In genomic region chr16:11255737-11256656, GRCh38 we compare ENCODE assay signal across 8 cellular contexts. TPM values are rescaled to one million over a fixed set of nuclear protein-coding genes. Genes with fewer than 3 reads are reported as not detected.
DNase-seq lines count a peak whose midpoint lies in the region; ATAC-seq and TF ChIP-seq lines count a peak whose summit lies in the region.

TSS of gene SOCS1 (minus strand) at chr16:11256204. CDS start at chr16:11255478, 726 bp downstream.

- peaks cover 29% of the 10 kb centered on the region for H3K4me1 Mint-ChIP-seq in activated T-helper 17 cell treated with anti-CD3 and anti-CD28 coated beads, Interleukin-2, amount 50 U/mL, for 72 hours
- peaks cover 18% of the 10 kb centered on the region for H3K4me1 Mint-ChIP-seq in nephron progenitor cell

- peak; percentile 71; the same call in 1 of the 2 replicates for TF ChIP-seq RAD21 in Ishikawa (IDR thresholded peaks at IDR 0.05; ENCODE audit: low read depth)

- TF ChIP-seq CTCF in fibroblast of the aortic adventitia (IDR thresholded peaks at IDR 0.05; ENCODE audit: insufficient read depth, low read length) (peak; percentile 66), nephron progenitor cell (IDR thresholded peaks at IDR 0.05) (peak; percentile 82)

- peak; percentile 40 for ATAC-seq in GM21619 (IDR thresholded peaks at IDR 0.05; ENCODE audit: unreplicated experiment)
- ATAC-seq in activated T-helper 17 cell treated with anti-CD3 and anti-CD28 coated beads, Interleukin-2, amount 50 U/mL, for 72 hours (replicated peaks) = peak; percentile 49
- ATAC-seq in stimulated activated naive CD8-positive, alpha-beta T cell treated with anti-CD3 and anti-CD28 coated beads, Interleukin-15, Interleukin-2, amounts not matched to agents 100 U/mL and 50 U/mL, for 24 hours = peak; percentile 58

- H3K27me3 Mint-ChIP-seq in activated T-helper 17 cell treated with anti-CD3 and anti-CD28 coated beads, Interleukin-2, amount 50 U/mL, for 72 hours = peaks cover 3% of the 10 kb centered on the region
- H3K27me3 Mint-ChIP-seq in nephron progenitor cell (ENCODE audit: low read depth, poor library complexity) = peaks cover 34% of the 10 kb centered on the region

- peaks cover 57% of the 10 kb centered on the region for H3K36me3 Mint-ChIP-seq in activated T-helper 17 cell treated with anti-CD3 and anti-CD28 coated beads, Interleukin-2, amount 50 U/mL, for 72 hours (ENCODE audit: low read depth)
- no peaks in the 10 kb centered on the region for H3K36me3 Mint-ChIP-seq in nephron progenitor cell (ENCODE audit: low read depth)

- H3K27ac Mint-ChIP-seq in activated T-helper 17 cell treated with anti-CD3 and anti-CD28 coated beads, Interleukin-2, amount 50 U/mL, for 72 hours = peak within 1 kb of the TSS; percentile 98
- H3K27ac Mint-ChIP-seq in nephron progenitor cell = no peak within 1 kb of the TSS

- peak within 1 kb of the TSS; percentile 98 for H3K4me3 Mint-ChIP-seq in activated T-helper 17 cell treated with anti-CD3 and anti-CD28 coated beads, Interleukin-2, amount 50 U/mL, for 72 hours
- peak within 1 kb of the TSS; percentile 86 for H3K4me3 Mint-ChIP-seq in nephron progenitor cell

- H3K9me3 Mint-ChIP-seq in activated T-helper 17 cell treated with anti-CD3 and anti-CD28 coated beads, Interleukin-2, amount 50 U/mL, for 72 hours = no peaks in the 10 kb centered on the region
- H3K9me3 Mint-ChIP-seq in nephron progenitor cell = no peaks in the 10 kb centered on the region

- TF ChIP-seq EP300 in Ishikawa (IDR thresholded peaks at IDR 0.05; ENCODE audit: borderline replicate concordance) = no peak

- H3K4me3 ChIP-seq in fibroblast of the aortic adventitia (ENCODE audit: low read depth, low read length) = peak within 1 kb of the TSS; percentile 79

- DNase-seq in DMS79 treated with DMSO at 0.1 percent for 48 hours (lab: John Stamatoyannopoulos, UW) (peak; percentile 63), RKO (ENCODE audit: low spot score) (peak; percentile 84), fibroblast of the aortic adventitia (ENCODE audit: low read depth) (peak; percentile 82), nephron progenitor cell (peak; percentile 94)
- peak; percentile 93 for DNase-seq in stimulated activated naive CD8-positive, alpha-beta T cell treated with anti-CD3 and anti-CD28 coated beads, Interleukin-15, Interleukin-2, amounts not matched to agents 100 U/mL and 50 U/mL, for 24 hours

TF ChIP-seq in Ishikawa, 13 proteins besides CTCF, POLR2A, EP300 and RAD21:
- TF ChIP-seq ZBTB7A (IDR thresholded peaks at IDR 0.05; ENCODE audit: low read depth) (peak; percentile 77; the same call in 1 of the 2 replicates), TCF12 (IDR thresholded peaks at IDR 0.05; ENCODE audit: low read depth) (peak; percentile 4; the same call in 1 of the 2 replicates), USF1 (IDR thresholded peaks at IDR 0.05) (no peak), MAX (IDR thresholded peaks at IDR 0.05) (peak; percentile 63), TAF1 (IDR thresholded peaks at IDR 0.05; ENCODE audit: low read depth) (peak; percentile 85)

RNA-seq across cellular contexts. Expression of gene SOCS1, which starts in this region (rescaled TPM):
- total RNA-seq in activated T-helper 17 cell treated with anti-CD3 and anti-CD28 coated beads, Interleukin-2, amount 50 U/mL, for 72 hours = 100 to 1,000 TPM in 1 of 2 donors, 10 to 100 TPM in 1; 89.7 to 124 TPM
- total RNA-seq in fibroblast of the aortic adventitia (ENCODE audit: low replicate concordance) = 3.3 and 5.6 TPM in 2 replicates

Comparison
In these comparisons a context has a peak if more than half of its experiments do, and no peak if none do; other contexts are left out.
1. Peak in every context shown above with its lines: DNase-seq, ATAC-seq and H3K4me3 ChIP-seq.
2. RNA of gene SOCS1 (total RNA-seq): 89.7 to 124 TPM in activated T-helper 17 cell treated with anti-CD3 and anti-CD28 coated beads, Interleukin-2, amount 50 U/mL, for 72 hours; 3.3 to 5.6 TPM in fibroblast of the aortic adventitia; every median in the first group is over 10 times any median in the second.